21 cellular contexts compared by ENCODE assay signal in genomic region chr1:165109013-165109412, GRCh38.
DNase-seq lines count a peak whose midpoint lies in the region; ATAC-seq lines count a peak whose summit lies in the region.
"Had no signal": no experiment of that assay in that cellular context is flagged by ENCODE, and none has a peak within 500 bp of the region (broad histone marks: within the 10 kb centered on the region; RNA-seq: fewer than 3 reads in every experiment).

No MANE protein-coding gene starts in this region.

- H3K4me3 Mint-ChIP-seq in T-helper 17 cell: no peak overlapping the region
- H3K4me3 Mint-ChIP-seq: activated T-cell treated with anti-CD3 and anti-CD28 coated beads, Interleukin-2, amount 50 U/mL, for 24 hours; CD4-positive, alpha-beta memory T cell; naive B cell had no signal

- DNase-seq in DMS53 (lab: John Stamatoyannopoulos, UW) (peak; percentile 65), DMS53 treated with DMSO at 0.1 percent for 48 hours (lab: John Stamatoyannopoulos, UW; ENCODE audit: unreplicated experiment) (no peak), NCI-H1417 (lab: John Stamatoyannopoulos, UW) (peak; percentile 78 to 92 (median 91)), NCI-H526 treated with DMSO at 0.1 percent for 48 hours (lab: John Stamatoyannopoulos, UW) (peak; percentile 81), islet precursor cell (peak; percentile 37), T-helper 17 cell (no peak)
- DNase-seq: activated CD4-positive, CD25-positive, alpha-beta regulatory T cell treated with anti-CD3 and anti-CD28 coated beads, Interleukin-2, amount 50 U/mL, for 72 hours; activated CD8-positive, alpha-beta memory T cell treated with anti-CD3 and anti-CD28 coated beads for 24 hours; activated naive CD4-positive, alpha-beta T cell; activated T-cell treated with anti-CD3 and anti-CD28 coated beads, Interleukin-2, amount 50 U/mL, for 24 hours; CD4-positive, alpha-beta memory T cell; cortex of kidney; mesendoderm; naive B cell; NCI-H446; retina; stimulated activated CD4-positive, alpha-beta T cell treated with anti-CD3 and anti-CD28 coated beads, Interleukin-2, amount 100 ng/mL, for 48 hours; stimulated activated naive CD4-positive, alpha-beta T cell treated with Interleukin-2 at 50 U/mL for 16 hours; T-helper 9 cell had no signal

- H3K27me3 Mint-ChIP-seq in T-helper 17 cell: peaks cover 21% of the 10 kb centered on the region

- H3K27ac Mint-ChIP-seq in T-helper 17 cell: no peak overlapping the region
- H3K27ac Mint-ChIP-seq: activated T-cell treated with anti-CD3 and anti-CD28 coated beads, Interleukin-2, amount 50 U/mL, for 24 hours; CD4-positive, alpha-beta memory T cell; naive B cell had no signal

- ATAC-seq in HG02763 (IDR thresholded peaks at IDR 0.05; ENCODE audit: unreplicated experiment) (no peak), GM21825 (IDR thresholded peaks at IDR 0.05; ENCODE audit: unreplicated experiment) (no peak), T-helper 17 cell (no peak)

- H3K9me3 ChIP-seq in T-helper 17 cell (ENCODE audit: control insufficient read depth, low read length, poor library complexity, severe bottlenecking): no peaks in the 10 kb centered on the region

- H3K4me1 Mint-ChIP-seq in T-helper 17 cell: no peaks in the 10 kb centered on the region
- H3K4me1 Mint-ChIP-seq: CD4-positive, alpha-beta memory T cell; naive B cell had no signal

- no peaks in the 10 kb centered on the region for H3K36me3 Mint-ChIP-seq in T-helper 17 cell (ENCODE audit: low read depth)
- H3K36me3 Mint-ChIP-seq: CD4-positive, alpha-beta memory T cell; naive B cell had no signal

Comparison
In these comparisons a context has a peak if more than half of its experiments do, and no peak if none do; other contexts are left out.
1. DNase-seq: peak in DMS53 (single experiment), NCI-H1417 (3 of 3), NCI-H526 treated with DMSO at 0.1 percent for 48 hours (single experiment) and islet precursor cell (single experiment); none in DMS53 treated with DMSO at 0.1 percent for 48 hours (single experiment) and T-helper 17 cell (0 of 3).